Comparison of ENCODE assay signal across 8 cellular contexts in the genomic region with DNA sequence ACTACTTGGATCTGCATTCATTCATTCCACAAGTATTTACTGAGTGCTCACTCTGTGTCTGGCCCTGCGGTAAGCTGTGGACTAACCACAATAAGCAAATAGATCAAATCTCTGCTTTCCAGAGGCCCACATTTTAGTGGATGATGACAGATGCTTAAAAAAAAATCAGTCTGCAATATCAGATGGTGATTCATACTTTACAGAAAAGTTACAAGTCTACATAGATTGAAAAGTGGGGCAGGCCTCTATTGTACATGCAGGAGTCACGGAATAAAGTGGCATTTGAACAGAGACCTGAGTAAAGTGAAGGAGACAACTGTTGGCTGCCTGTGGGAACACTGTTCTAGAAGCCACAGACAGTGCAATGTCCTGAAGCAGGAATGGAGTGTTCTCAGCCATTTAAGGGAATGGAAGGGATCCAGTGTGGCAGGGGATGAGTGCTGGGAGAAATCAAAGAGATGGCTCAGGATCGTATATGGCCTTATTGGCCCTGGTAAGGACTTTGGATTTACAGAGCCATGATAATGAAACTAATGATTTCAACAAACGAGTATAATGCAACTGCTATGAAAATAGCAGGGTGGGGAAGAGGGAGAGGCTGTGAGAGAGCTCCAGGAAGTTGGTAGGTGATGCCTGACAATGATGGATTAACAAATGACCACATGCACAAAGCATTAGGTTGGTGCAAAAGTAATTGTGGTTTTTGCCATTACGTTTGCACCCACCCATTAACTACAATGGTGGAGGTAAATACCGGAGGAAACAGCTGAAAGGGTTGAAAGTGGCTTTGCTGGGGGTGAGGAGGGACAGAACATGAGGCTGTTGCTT. TPM values are rescaled to one million over a fixed set of nuclear protein-coding genes. Genes with fewer than 3 reads are reported as not detected.
A peak's percentile ranks its signal among the peaks of the same experiment; 100 is the strongest.
DNase-seq lines count a peak whose midpoint lies in the region; ATAC-seq and TF ChIP-seq lines count a peak whose summit lies in the region.

No MANE protein-coding gene starts in this region.

- RAD21 ChIA-PET in HCT116 (lab: Charles Lee; ENCODE audit: low non-redundant PET in 1 of 2, low total read pairs in 2 of 2, uncharacterized antibody in 2 of 2, unreplicated experiment in 2 of 2) = no interaction called here

- POLR2A ChIA-PET in HCT116 (lab: Charles Lee) = no interaction called here

- DNase-seq in AG09309 (ENCODE audit: low read depth) (peak; percentile 93), HCT116 (ENCODE audit: low read depth, low spot score) (no peak), SW480 (ENCODE audit: low spot score) (peak; percentile 93), left ventricle myocardium superior (no peak), substantia nigra (lab: John Stamatoyannopoulos, UW) (no peak), foreskin melanocyte (no peak), dorsolateral prefrontal cortex (no peak)

- H3K4me3 ChIP-seq in AG09309 (ENCODE audit: control insufficient read depth, low read depth, low read length) (no peak overlapping the region), HCT116 (replicated peaks in 1 of 2; ENCODE audit: low read depth in 1 of 2, low read length in 2 of 2) (no peak overlapping the region), dorsolateral prefrontal cortex (no peak overlapping the region)

- no peak overlapping the region for H3K4me2 ChIP-seq in HCT116 (ENCODE audit: low read length)

- intact Hi-C loops in HCT116 (cut with micrococcal nuclease) (no loop called here), left ventricle myocardium superior (cut with micrococcal nuclease) (no loop called here), dorsolateral prefrontal cortex (cut with DNase I) (no loop called here)

- H2AFZ ChIP-seq in HCT116 (ENCODE audit: low read depth, low read length, poor library complexity, severe bottlenecking) = peak overlapping the region; percentile 6

- TF ChIP-seq RAD21 in HCT116 (IDR thresholded peaks at IDR 0.05; ENCODE audit: low read depth) = no peak

- CTCF ChIA-PET in HCT116 (lab: Charles Lee) = no interaction called here

- no peaks in the 10 kb centered on the region for H3K36me3 ChIP-seq in HCT116 (ENCODE audit: control insufficient read depth in 1 of 2, insufficient read depth in 2 of 2, low read length in 2 of 2)

- no peak for ATAC-seq in HCT116
- ATAC-seq in left ventricle myocardium superior = peak; percentile 58
- no peak for ATAC-seq in HG03521 (IDR thresholded peaks at IDR 0.05; ENCODE audit: unreplicated experiment)

- H3K9ac ChIP-seq in HCT116 (ENCODE audit: low read length) = no peak overlapping the region

- TF ChIP-seq POLR2A in HCT116 (IDR thresholded peaks at IDR 0.05; ENCODE audit: borderline replicate concordance, extremely low read depth, insufficient read depth, insufficient read length) = no peak

- BruUV-seq in HCT116 (replicated peaks; lab: Mats Ljungman, UMichigan) = no TSS peak

- H3K79me2 ChIP-seq in HCT116 (ENCODE audit: insufficient read depth, low read length) = no peaks in the 10 kb centered on the region

- H3K4me1 ChIP-seq in HCT116 (ENCODE audit: control insufficient read depth in 1 of 2, insufficient read depth in 2 of 2, low read length in 2 of 2) = no peaks in the 10 kb centered on the region

- H3K9me2 ChIP-seq in HCT116 (ENCODE audit: insufficient read depth) = no peaks in the 10 kb centered on the region

- H4K20me1 ChIP-seq in HCT116 (ENCODE audit: insufficient read depth) = no peaks in the 10 kb centered on the region

- H3K27ac ChIP-seq in HCT116 (ENCODE audit: low read depth, low read length) (no peak overlapping the region), substantia nigra (ENCODE audit: low read depth, low read length, poor library complexity, severe bottlenecking) (no peak overlapping the region), dorsolateral prefrontal cortex (no peak overlapping the region)

- no peaks in the 10 kb centered on the region for H3K27me3 ChIP-seq in HCT116 (ENCODE audit: insufficient read depth, low read length)
- H3K27me3 ChIP-seq in dorsolateral prefrontal cortex = no peaks in the 10 kb centered on the region

- TF ChIP-seq CTCF in AG09309 (IDR thresholded peaks at IDR 0.05; ENCODE audit: control insufficient read depth, insufficient read depth, low read depth, low read length, missing control alignments) (no peak), HCT116 (IDR thresholded peaks at IDR 0.05 in 2 of 3, conservative IDR thresholded peaks at IDR 0.05 in 1 of 3; ENCODE audit: borderline replicate concordance in 1 of 3, insufficient read depth in 1 of 3, low read depth in 2 of 3, low read length in 2 of 3) (no peak), dorsolateral prefrontal cortex (IDR thresholded peaks at IDR 0.05 in 54 of 56, conservative IDR thresholded peaks at IDR 0.05 in 2 of 56; ENCODE audit: low read depth in 1 of 56, partially characterized antibody in 56 of 56) (no peak)

- H3K9me3 ChIP-seq in HCT116 (ENCODE audit: control insufficient read depth in 1 of 2, insufficient read depth in 1 of 2, low read depth in 1 of 2, low read length in 2 of 2) = no peaks in the 10 kb centered on the region

TF ChIP-seq in HCT116, 20 proteins besides CTCF, POLR2A, EP300 and RAD21:
- TF ChIP-seq YY1 (IDR thresholded peaks at IDR 0.05; ENCODE audit: extremely low read depth, insufficient replicate concordance, low read depth, low read length) = no peak
- no peak for TF ChIP-seq TCF7L2 (IDR thresholded peaks at IDR 0.05; ENCODE audit: borderline replicate concordance, extremely low read depth, insufficient read depth, insufficient read length)
- no peak for TF ChIP-seq SRF (IDR thresholded peaks at IDR 0.05; ENCODE audit: low read depth)
- no peak for TF ChIP-seq EGR1 (IDR thresholded peaks at IDR 0.05; ENCODE audit: low read depth)
- TF ChIP-seq ZNF274 (IDR thresholded peaks at IDR 0.05; ENCODE audit: low read depth, low read length) = no peak
- no peak for TF ChIP-seq EZH2 (IDR thresholded peaks at IDR 0.05)
- TF ChIP-seq, protein P1, sequence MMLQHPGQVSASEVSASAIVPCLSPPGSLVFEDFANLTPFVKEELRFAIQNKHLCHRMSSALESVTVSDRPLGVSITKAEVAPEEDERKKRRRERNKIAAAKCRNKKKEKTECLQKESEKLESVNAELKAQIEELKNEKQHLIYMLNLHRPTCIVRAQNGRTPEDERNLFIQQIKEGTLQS (IDR thresholded peaks at IDR 0.05) = no peak
- no peak for TF ChIP-seq ELF1 (IDR thresholded peaks at IDR 0.05; ENCODE audit: borderline replicate concordance, low read depth)
- TF ChIP-seq, protein P2, sequence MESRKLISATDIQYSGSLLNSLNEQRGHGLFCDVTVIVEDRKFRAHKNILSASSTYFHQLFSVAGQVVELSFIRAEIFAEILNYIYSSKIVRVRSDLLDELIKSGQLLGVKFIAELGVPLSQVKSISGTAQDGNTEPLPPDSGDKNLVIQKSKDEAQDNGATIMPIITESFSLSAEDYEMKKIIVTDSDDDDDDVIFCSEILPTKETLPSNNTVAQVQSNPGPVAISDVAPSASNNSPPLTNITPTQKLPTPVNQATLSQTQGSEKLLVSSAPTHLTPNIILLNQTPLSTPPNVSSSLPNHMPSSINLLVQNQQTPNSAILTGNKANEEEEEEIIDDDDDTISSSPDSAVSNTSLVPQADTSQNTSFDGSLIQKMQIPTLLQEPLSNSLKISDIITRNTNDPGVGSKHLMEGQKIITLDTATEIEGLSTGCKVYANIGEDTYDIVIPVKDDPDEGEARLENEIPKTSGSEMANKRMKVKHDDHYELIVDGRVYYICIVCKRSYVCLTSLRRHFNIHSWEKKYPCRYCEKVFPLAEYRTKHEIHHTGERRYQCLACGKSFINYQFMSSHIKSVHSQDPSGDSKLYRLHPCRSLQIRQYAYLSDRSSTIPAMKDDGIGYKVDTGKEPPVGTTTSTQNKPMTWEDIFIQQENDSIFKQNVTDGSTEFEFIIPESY (IDR thresholded peaks at IDR 0.05; ENCODE audit: extremely low read depth, insufficient replicate concordance, low read length) = no peak

RNA-seq across cellular contexts. Expression of a gene that starts 31.1 kb away (rescaled TPM):
- total RNA-seq in HCT116 (2021; ENCODE audit: unreplicated experiment) (not detected), left ventricle myocardium superior (0.10 TPM), dorsolateral prefrontal cortex (1 to 10 TPM in 24 of 120 experiments, under 1 TPM in 78, not detected in 18; 0.18 to 2.3 (median 0.69) TPM)
- 0.12 and 0.35 TPM in 2 replicates for polyA plus RNA-seq in HCT116 (2012)

RNA-seq across cellular contexts. Expression of a gene that starts 48.7 kb away (rescaled TPM):
- total RNA-seq in HCT116 (2021; ENCODE audit: unreplicated experiment) (27.4 TPM), left ventricle myocardium superior (12.3 TPM), dorsolateral prefrontal cortex (10 to 100 TPM; 15.4 to 34.0 (median 23.6) TPM)
- polyA plus RNA-seq in HCT116 (2012) = 16.6 and 16.7 TPM in 2 replicates

Comparison
In these comparisons a context has a peak if more than half of its experiments do, and no peak if none do; other contexts are left out.
1. DNase-seq: peak in AG09309 (single experiment) and SW480 (single experiment); none in HCT116 (single experiment), left ventricle myocardium superior (single experiment), substantia nigra (0 of 49), foreskin melanocyte (single experiment) and dorsolateral prefrontal cortex (0 of 10).